In the genomic region with DNA sequence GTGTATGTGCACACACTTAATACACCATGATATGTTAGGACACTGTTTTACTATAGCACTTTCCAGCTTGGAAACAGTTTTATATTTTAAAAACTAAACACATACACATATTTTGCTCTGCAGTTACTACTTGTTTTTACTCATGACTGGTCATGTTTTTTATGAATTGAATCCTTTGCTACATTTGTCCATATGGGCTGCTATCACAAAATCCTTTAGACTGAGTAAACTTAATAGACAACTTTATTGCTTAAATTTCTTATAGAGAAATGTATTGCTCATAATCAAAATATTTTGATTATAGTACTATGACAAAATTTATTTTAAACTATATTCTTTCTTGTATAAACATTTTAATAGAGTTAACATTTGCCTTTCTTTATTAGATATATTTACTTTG, we compare ENCODE assay signal across 31 cellular contexts.
"Had no signal": no experiment of that assay in that cellular context is flagged by ENCODE, and none has a peak within 500 bp of the region (broad histone marks: within the 10 kb centered on the region; RNA-seq: fewer than 3 reads in every experiment).

No MANE protein-coding gene starts in this region.

- H3K9me3 Mint-ChIP-seq: activated CD8-positive, alpha-beta T cell treated with anti-CD3 and anti-CD28 coated beads for 36 hours; activated T-helper 17 cell treated with anti-CD3 and anti-CD28 coated beads, Interleukin-2, amount 50 U/mL, for 72 hours; dendritic cell treated with granulocyte-macrophage colony-stimulating factor and Interleukin-4, amounts not matched to agents 40 ng/mL and 50 ng/mL, for 4 days; endodermal cell had no signal

- H3K27me3 Mint-ChIP-seq: activated CD8-positive, alpha-beta T cell treated with anti-CD3 and anti-CD28 coated beads for 36 hours; activated T-helper 17 cell treated with anti-CD3 and anti-CD28 coated beads, Interleukin-2, amount 50 U/mL, for 72 hours; central memory CD8-positive, alpha-beta T cell; dendritic cell treated with granulocyte-macrophage colony-stimulating factor and Interleukin-4, amounts not matched to agents 40 ng/mL and 50 ng/mL, for 4 days had no signal

- H3K4me3 ChIP-seq: coronary artery, dorsolateral prefrontal cortex, gastrocnemius medialis, heart left ventricle had no signal

- H3K4me1 ChIP-seq: gastrocnemius medialis, heart left ventricle had no signal

- H3K36me3 ChIP-seq: brain microvascular endothelial cell, gastrocnemius medialis, heart left ventricle had no signal

- H3K27ac ChIP-seq: brain microvascular endothelial cell, coronary artery, dorsolateral prefrontal cortex, gastrocnemius medialis, heart left ventricle, VCaP had no signal

- ATAC-seq: activated CD8-positive, alpha-beta T cell treated with anti-CD3 and anti-CD28 coated beads for 36 hours; activated T-cell treated with anti-CD3 and anti-CD28 coated beads, Interleukin-2, amount 50 U/mL, for 4 hours; activated T-helper 17 cell treated with anti-CD3 and anti-CD28 coated beads, Interleukin-2, amount 50 U/mL, for 72 hours; esophagus mucosa; gastrocnemius medialis; heart left ventricle; WTC11 had no signal

- H3K27ac Mint-ChIP-seq: activated CD8-positive, alpha-beta T cell treated with anti-CD3 and anti-CD28 coated beads for 36 hours; activated naive CD8-positive, alpha-beta T cell; activated T-helper 17 cell treated with anti-CD3 and anti-CD28 coated beads, Interleukin-2, amount 50 U/mL, for 72 hours; dendritic cell treated with granulocyte-macrophage colony-stimulating factor and Interleukin-4, amounts not matched to agents 40 ng/mL and 50 ng/mL, for 4 days; endodermal cell; WTC11 had no signal

- DNase-seq: activated CD4-positive, alpha-beta T cell treated with anti-CD3 and anti-CD28 coated beads for 1 hour; activated CD4-positive, alpha-beta T cell treated with anti-CD3 and anti-CD28 coated beads for 48 hours; activated CD4-positive, alpha-beta T cell treated with anti-CD3 and anti-CD28 coated beads, Interleukin-2, amount 50 U/mL, for 1 hour; activated CD4-positive, alpha-beta T cell treated with anti-CD3 and anti-CD28 coated beads, Interleukin-2, amount 50 U/mL, for 48 hours; activated CD8-positive, alpha-beta memory T cell treated with anti-CD3 and anti-CD28 coated beads for 24 hours; activated CD8-positive, alpha-beta T cell treated with anti-CD3 and anti-CD28 coated beads for 36 hours; activated effector memory CD4-positive, alpha-beta T cell treated with Interleukin-2 at 50 U/mL for 16 hours; activated gamma-delta T cell treated with Interleukin-2 at 50 U/mL for 16 hours; activated naive CD4-positive, alpha-beta T cell treated with anti-CD3 and anti-CD28 coated beads, Interleukin-2, amount 50 U/mL, for 16 hours; activated naive CD4-positive, alpha-beta T cell treated with Interleukin-2 at 50 U/mL for 16 hours; activated T-cell treated with anti-CD3 and anti-CD28 coated beads, Interleukin-2, amount 50 U/mL, for 4 hours; amniotic stem cell; anterior cingulate cortex; brain microvascular endothelial cell; dorsolateral prefrontal cortex; effector memory CD4-positive, alpha-beta T cell; endodermal cell; gastrocnemius medialis; glutamatergic neuron; heart left ventricle; T-helper 2 cell had no signal

- FAIRE-seq: astrocyte, bronchial epithelial cell had no signal

- H3K4me1 Mint-ChIP-seq: activated T-helper 17 cell treated with anti-CD3 and anti-CD28 coated beads, Interleukin-2, amount 50 U/mL, for 72 hours; central memory CD8-positive, alpha-beta T cell; endodermal cell; WTC11 had no signal

- H3K36me3 Mint-ChIP-seq: activated naive CD8-positive, alpha-beta T cell had no signal

- H3K9me3 ChIP-seq: gastrocnemius medialis had no signal

- H3K4me3 Mint-ChIP-seq: activated CD8-positive, alpha-beta T cell treated with anti-CD3 and anti-CD28 coated beads for 36 hours; activated naive CD8-positive, alpha-beta T cell; activated T-cell treated with anti-CD3 and anti-CD28 coated beads, Interleukin-2, amount 50 U/mL, for 4 hours; activated T-helper 17 cell treated with anti-CD3 and anti-CD28 coated beads, Interleukin-2, amount 50 U/mL, for 72 hours; central memory CD8-positive, alpha-beta T cell; dendritic cell treated with granulocyte-macrophage colony-stimulating factor and Interleukin-4, amounts not matched to agents 40 ng/mL and 50 ng/mL, for 4 days; endodermal cell; WTC11 had no signal

- H3K27me3 ChIP-seq: brain microvascular endothelial cell, dorsolateral prefrontal cortex, gastrocnemius medialis, heart left ventricle had no signal
